Comparison of ENCODE assay signal across 8 cellular contexts in genomic region chrX:23908219-23909003, GRCh38. TPM values are rescaled to one million over a fixed set of nuclear protein-coding genes. Genes with fewer than 3 reads are reported as not detected.
DNase-seq lines count a peak whose midpoint lies in the region; ATAC-seq, FAIRE-seq and TF ChIP-seq lines count a peak whose summit lies in the region.

No MANE protein-coding gene starts in this region.

- H3K36me3 Mint-ChIP-seq in activated naive CD4-positive, alpha-beta T cell treated with anti-CD3 and anti-CD28 coated beads, Interleukin-2, amount 50 U/mL, for 72 hours = no peaks in the 10 kb centered on the region

- H3K36me3 ChIP-seq in tibial nerve = no peaks in the 10 kb centered on the region

- POLR2A ChIA-PET in A549 (lab: Yijun Ruan, JAX) = interaction anchor here (2.3 to 2.8 kb wide), 3 partner anchors 117 to 146 kb away, joined by 10 to 18 read pairs (median 15); partner anchors contain the start of genes EIF2S3 and SAT1

- peak overlapping the region; percentile 61 for H3K4me2 ChIP-seq in A549

- 46% methylated on average over 13 of the region's 13 CpGs for WGBS in A549 (ENCODE audit: missing lambda C conversion rate)
- 41 to 50% methylated on average over 13 of the region's 13 CpGs for WGBS in tibial nerve, 2 donors

- H3K4me3 ChIP-seq in A549 (peak overlapping the region; percentile 82), tibial nerve (peak overlapping the region in 3 of 4 donors; percentile 33 to 71 (median 60))

- no peak for FAIRE-seq in A549 (lab: Jason Lieb, UNC)

- H3K9me3 Mint-ChIP-seq in activated naive CD4-positive, alpha-beta T cell treated with anti-CD3 and anti-CD28 coated beads, Interleukin-2, amount 50 U/mL, for 72 hours = no peaks in the 10 kb centered on the region

- no peaks in the 10 kb centered on the region for H3K9me3 ChIP-seq in A549
- H3K9me3 ChIP-seq in tibial nerve = no peaks in the 10 kb centered on the region

- peaks cover 10% of the 10 kb centered on the region; the same call in 2 of the 3 replicates for H3K4me1 ChIP-seq in A549
- H3K4me1 ChIP-seq in tibial nerve = peaks cover 0 to 14% (median 0%) of the 10 kb centered on the region in 4 donors

- no peaks in the 10 kb centered on the region for H3K27me3 ChIP-seq in layer of hippocampus (ENCODE audit: control insufficient read depth, insufficient read depth, low read length)
- H3K27me3 ChIP-seq in tibial nerve = no peaks in the 10 kb centered on the region

- CTCF ChIA-PET in A549 (lab: Yijun Ruan, JAX) = interaction anchor here (0.5 to 10.0 kb wide), 22 partner anchors 8 to 215 kb away, joined by 3 to 312 read pairs (median 3); partner anchors contain the start of genes EIF2S3 and SAT1

- H3K27ac Mint-ChIP-seq in activated naive CD4-positive, alpha-beta T cell treated with anti-CD3 and anti-CD28 coated beads, Interleukin-2, amount 50 U/mL, for 72 hours = peak overlapping the region; percentile 60 to 84

- TF ChIP-seq EP300 in A549 (IDR thresholded peaks at IDR 0.05) (no peak), tibial nerve (IDR thresholded peaks at IDR 0.05) (no peak)

- ATAC-seq in A549 = no peak
- peak; percentile 16 for ATAC-seq in GM19351 (IDR thresholded peaks at IDR 0.05; ENCODE audit: unreplicated experiment)
- ATAC-seq in activated naive CD4-positive, alpha-beta T cell treated with anti-CD3 and anti-CD28 coated beads, Interleukin-2, amount 50 U/mL, for 72 hours = no peak
- no peak for ATAC-seq in HG02840 (IDR thresholded peaks at IDR 0.05; ENCODE audit: low FRiP score, unreplicated experiment)
- ATAC-seq in HG02885 (IDR thresholded peaks at IDR 0.05; ENCODE audit: poor library complexity, unreplicated experiment) = no peak

- TF ChIP-seq POLR2A in A549 (IDR thresholded peaks at IDR 0.05; ENCODE audit: low read length) = no peak
- TF ChIP-seq POLR2A in tibial nerve (IDR thresholded peaks at IDR 0.05) = no peak

- TF ChIP-seq RAD21 in A549 (conservative IDR thresholded peaks at IDR 0.05 in 1 of 2, IDR thresholded peaks at IDR 0.05 in 1 of 2) = no peak; a peak in 1 of 5 replicates

- DNase-seq in A549 (ENCODE audit: low read depth in 1 of 2, low spot score in 1 of 2) (no peak), tibial nerve (ENCODE audit: low spot score in 2 of 2) (no peak), NCI-H2081 (lab: John Stamatoyannopoulos, UW) (no peak)
- DNase-seq in activated naive CD4-positive, alpha-beta T cell treated with anti-CD3 and anti-CD28 coated beads, Interleukin-2, amount 50 U/mL, for 72 hours (ENCODE audit: low spot score in 2 of 2) = no peak

- TF ChIP-seq CTCF in A549 (IDR thresholded peaks at IDR 0.05) = no peak; the same call in 2 of the 3 replicates
- no peak for TF ChIP-seq CTCF in tibial nerve (IDR thresholded peaks at IDR 0.05)

- H3K27ac ChIP-seq in A549 (peak overlapping the region; percentile 91 to 99), layer of hippocampus (ENCODE audit: low read depth, low read length) (peak overlapping the region; percentile 64), tibial nerve (peak overlapping the region; percentile 71 to 91 (median 89))

TF ChIP-seq in A549, 52 proteins besides CTCF, POLR2A, EP300 and RAD21:
- TF ChIP-seq HMGXB4 (CRISPR knock-in tag; IDR thresholded peaks at IDR 0.05; ENCODE audit: borderline replicate concordance) = no peak
- TF ChIP-seq KDM1A (IDR thresholded peaks at IDR 0.05; ENCODE audit: low read depth) = peak; percentile 51; the same call in 1 of the 2 replicates
- TF ChIP-seq JUNB (IDR thresholded peaks at IDR 0.05) = no peak
- TF ChIP-seq ZSCAN20 (CRISPR knock-in tag; IDR thresholded peaks at IDR 0.05) = no peak
- TF ChIP-seq BCL3 (IDR thresholded peaks at IDR 0.05) = no peak

RNA-seq across cellular contexts. Expression of gene CXorf58, which starts 0.6 kb away (rescaled TPM):
- 0.37 and 0.47 TPM in 2 replicates for polyA plus RNA-seq in A549 (2011; rRNA removed)
- 0.04 and 0.09 TPM in 2 replicates for polyA plus RNA-seq in A549 (2012; cell fraction: cytosol; rRNA removed)
- 0.02 and 0.10 TPM in 2 replicates for polyA plus RNA-seq in A549 (2012; cell fraction: nucleus; rRNA removed)
- polyA plus RNA-seq in A549 (2017; fragmentation: RNase III; extraction: RNeasy Plus Mini Kit Qiagen cat#74134 plus additional on column Dnase treatment) = 0.07 to 0.16 TPM (median 0.15 TPM) in 3 replicates
- polyA minus RNA-seq in A549 (2011; rRNA and poly(A)+ RNA removed) = not detected in 2 replicates
- under 1 TPM in 1 of 2 donors, not detected in 1; 0.37 TPM for total RNA-seq in activated naive CD4-positive, alpha-beta T cell treated with anti-CD3 and anti-CD28 coated beads, Interleukin-2, amount 50 U/mL, for 72 hours
- 1 to 10 TPM in 1 of 4 donors, under 1 TPM in 1, not detected in 2; 0.22 to 1.5 TPM for total RNA-seq in tibial nerve

RNA-seq across cellular contexts. Expression of gene APOO, which starts 0.7 kb away (rescaled TPM):
- polyA plus RNA-seq in A549 (2011; rRNA removed) = 48.5 and 59.4 TPM in 2 replicates
- 30.5 and 33.8 TPM in 2 replicates for polyA plus RNA-seq in A549 (2012; cell fraction: cytosol; rRNA removed)
- 10.6 and 10.7 TPM in 2 replicates for polyA plus RNA-seq in A549 (2012; cell fraction: nucleus; rRNA removed)
- 33.3 to 35.1 TPM (median 33.5 TPM) in 3 replicates for polyA plus RNA-seq in A549 (2017; fragmentation: RNase III; extraction: RNeasy Plus Mini Kit Qiagen cat#74134 plus additional on column Dnase treatment)
- 9.4 and 9.8 TPM in 2 replicates for polyA minus RNA-seq in A549 (2011; rRNA and poly(A)+ RNA removed)
- total RNA-seq in activated naive CD4-positive, alpha-beta T cell treated with anti-CD3 and anti-CD28 coated beads, Interleukin-2, amount 50 U/mL, for 72 hours = 10 to 100 TPM; 20.6 to 28.4 TPM
- 100 to 1,000 TPM in 1 of 4 donors, 10 to 100 TPM in 1, 1 to 10 TPM in 2; 3.9 to 115 (median 9.0) TPM for total RNA-seq in tibial nerve
